In the genomic region with DNA sequence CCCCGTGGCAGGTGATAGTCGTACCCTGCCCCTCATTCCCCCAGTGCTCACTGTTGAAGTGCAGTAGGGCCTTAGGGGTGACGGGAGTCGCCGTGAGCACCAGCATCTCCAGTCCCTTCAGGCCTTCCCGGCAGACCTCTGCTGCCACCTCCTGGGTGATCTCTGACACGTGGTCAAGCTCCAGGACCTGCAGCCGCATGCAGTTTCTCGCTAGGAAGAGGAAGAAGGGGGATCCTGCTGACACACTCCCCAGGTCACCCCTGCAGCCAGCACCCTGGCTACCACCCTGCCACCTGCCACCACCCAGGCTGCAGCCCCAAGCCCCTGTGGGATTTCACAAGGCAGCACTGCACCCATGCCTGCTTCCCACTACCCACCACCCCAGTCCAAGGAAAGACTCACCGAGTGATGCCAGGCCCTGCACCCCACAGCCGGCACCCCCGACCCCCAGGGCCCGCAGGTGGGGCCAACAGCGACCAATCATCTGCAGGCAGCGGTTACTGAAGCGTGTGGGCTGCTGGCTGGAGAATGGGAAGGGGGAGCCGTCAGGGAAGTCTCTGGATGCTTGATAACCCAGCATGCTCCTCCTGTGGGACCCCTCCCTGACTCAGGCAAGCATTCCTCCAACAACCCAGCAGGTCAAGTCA, we compare ENCODE assay signal across 1 cellular context.
A peak's percentile ranks its signal among the peaks of the same experiment; 100 is the strongest.
TF ChIP-seq lines count a peak whose summit lies in the region.

No MANE protein-coding gene starts in this region.

TF ChIP-seq in HepG2, 621 proteins besides CTCF, POLR2A, EP300 and RAD21 (continued from another document and continues in another):
- TF ChIP-seq HDAC6 (IDR thresholded peaks at IDR 0.05; ENCODE audit: low read depth, low read length) (no peak), HDAC1 (CRISPR knock-in tag; IDR thresholded peaks at IDR 0.05) (no peak), ZNF713 (CRISPR knock-in tag; IDR thresholded peaks at IDR 0.05) (no peak), MAFF (IDR thresholded peaks at IDR 0.05; ENCODE audit: low read depth, low read length) (no peak), KLF9 (CRISPR knock-in tag; IDR thresholded peaks at IDR 0.05; ENCODE audit: low read depth) (no peak), TCF12 (IDR thresholded peaks at IDR 0.05) (no peak), TCF12 (CRISPR knock-in tag; IDR thresholded peaks at IDR 0.05) (no peak), MZF1 (CRISPR knock-in tag; IDR thresholded peaks at IDR 0.05; ENCODE audit: borderline replicate concordance) (no peak), HMGXB3 (CRISPR knock-in tag; IDR thresholded peaks at IDR 0.05; ENCODE audit: borderline replicate concordance) (no peak), FOXJ3 (CRISPR knock-in tag; IDR thresholded peaks at IDR 0.05; ENCODE audit: borderline replicate concordance) (no peak), ZNF329 (CRISPR knock-in tag; IDR thresholded peaks at IDR 0.05; ENCODE audit: low read depth) (no peak), MLX (CRISPR knock-in tag; IDR thresholded peaks at IDR 0.05) (0 out of 2 replicates have a peak, but pooled peaks have one; percentile 24), SIN3A (IDR thresholded peaks at IDR 0.05; ENCODE audit: borderline replicate concordance, low read depth, low read length) (no peak), BCL6 (CRISPR knock-in tag; IDR thresholded peaks at IDR 0.05) (no peak), MIER3 (CRISPR knock-in tag; IDR thresholded peaks at IDR 0.05; ENCODE audit: borderline replicate concordance) (no peak), ZNF678 (CRISPR knock-in tag; IDR thresholded peaks at IDR 0.05) (no peak), KMT2B (CRISPR knock-in tag; IDR thresholded peaks at IDR 0.05) (peak; percentile 29; the same call in 1 of the 2 replicates), PPARG (CRISPR knock-in tag; conservative IDR thresholded peaks at IDR 0.05) (no peak), ATF7-NPFF (CRISPR knock-in tag; IDR thresholded peaks at IDR 0.05; ENCODE audit: low read depth) (no peak), CENPX (CRISPR knock-in tag; IDR thresholded peaks at IDR 0.05) (no peak), ZBTB38 (CRISPR knock-in tag; IDR thresholded peaks at IDR 0.05) (peak; percentile 92), SP1 (IDR thresholded peaks at IDR 0.05) (no peak), SP1 (CRISPR knock-in tag; IDR thresholded peaks at IDR 0.05) (0 out of 2 replicates have a peak, but pooled peaks have one; percentile 28), ZC3H4 (CRISPR knock-in tag; IDR thresholded peaks at IDR 0.05; ENCODE audit: borderline replicate concordance) (no peak), YEATS2 (CRISPR knock-in tag; IDR thresholded peaks at IDR 0.05; ENCODE audit: borderline replicate concordance) (no peak), ZNF558 (CRISPR knock-in tag; IDR thresholded peaks at IDR 0.05; ENCODE audit: borderline replicate concordance) (no peak), SNAPC5 (CRISPR knock-in tag; IDR thresholded peaks at IDR 0.05; ENCODE audit: borderline replicate concordance) (no peak), ZFP90 (CRISPR knock-in tag; IDR thresholded peaks at IDR 0.05; ENCODE audit: borderline replicate concordance) (no peak), GLI4 (CRISPR knock-in tag; IDR thresholded peaks at IDR 0.05; ENCODE audit: borderline replicate concordance) (no peak)
- TF ChIP-seq, protein P1, sequence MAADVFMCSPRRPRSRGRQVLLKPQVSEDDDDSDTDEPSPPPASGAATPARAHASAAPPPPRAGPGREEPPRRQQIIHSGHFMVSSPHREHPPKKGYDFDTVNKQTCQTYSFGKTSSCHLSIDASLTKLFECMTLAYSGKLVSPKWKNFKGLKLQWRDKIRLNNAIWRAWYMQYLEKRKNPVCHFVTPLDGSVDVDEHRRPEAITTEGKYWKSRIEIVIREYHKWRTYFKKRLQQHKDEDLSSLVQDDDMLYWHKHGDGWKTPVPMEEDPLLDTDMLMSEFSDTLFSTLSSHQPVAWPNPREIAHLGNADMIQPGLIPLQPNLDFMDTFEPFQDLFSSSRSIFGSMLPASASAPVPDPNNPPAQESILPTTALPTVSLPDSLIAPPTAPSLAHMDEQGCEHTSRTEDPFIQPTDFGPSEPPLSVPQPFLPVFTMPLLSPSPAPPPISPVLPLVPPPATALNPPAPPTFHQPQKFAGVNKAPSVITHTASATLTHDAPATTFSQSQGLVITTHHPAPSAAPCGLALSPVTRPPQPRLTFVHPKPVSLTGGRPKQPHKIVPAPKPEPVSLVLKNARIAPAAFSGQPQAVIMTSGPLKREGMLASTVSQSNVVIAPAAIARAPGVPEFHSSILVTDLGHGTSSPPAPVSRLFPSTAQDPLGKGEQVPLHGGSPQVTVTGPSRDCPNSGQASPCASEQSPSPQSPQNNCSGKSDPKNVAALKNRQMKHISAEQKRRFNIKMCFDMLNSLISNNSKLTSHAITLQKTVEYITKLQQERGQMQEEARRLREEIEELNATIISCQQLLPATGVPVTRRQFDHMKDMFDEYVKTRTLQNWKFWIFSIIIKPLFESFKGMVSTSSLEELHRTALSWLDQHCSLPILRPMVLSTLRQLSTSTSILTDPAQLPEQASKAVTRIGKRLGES (CRISPR knock-in tag; IDR thresholded peaks at IDR 0.05; ENCODE audit: borderline replicate concordance): no peak
- TF ChIP-seq, protein P2, sequence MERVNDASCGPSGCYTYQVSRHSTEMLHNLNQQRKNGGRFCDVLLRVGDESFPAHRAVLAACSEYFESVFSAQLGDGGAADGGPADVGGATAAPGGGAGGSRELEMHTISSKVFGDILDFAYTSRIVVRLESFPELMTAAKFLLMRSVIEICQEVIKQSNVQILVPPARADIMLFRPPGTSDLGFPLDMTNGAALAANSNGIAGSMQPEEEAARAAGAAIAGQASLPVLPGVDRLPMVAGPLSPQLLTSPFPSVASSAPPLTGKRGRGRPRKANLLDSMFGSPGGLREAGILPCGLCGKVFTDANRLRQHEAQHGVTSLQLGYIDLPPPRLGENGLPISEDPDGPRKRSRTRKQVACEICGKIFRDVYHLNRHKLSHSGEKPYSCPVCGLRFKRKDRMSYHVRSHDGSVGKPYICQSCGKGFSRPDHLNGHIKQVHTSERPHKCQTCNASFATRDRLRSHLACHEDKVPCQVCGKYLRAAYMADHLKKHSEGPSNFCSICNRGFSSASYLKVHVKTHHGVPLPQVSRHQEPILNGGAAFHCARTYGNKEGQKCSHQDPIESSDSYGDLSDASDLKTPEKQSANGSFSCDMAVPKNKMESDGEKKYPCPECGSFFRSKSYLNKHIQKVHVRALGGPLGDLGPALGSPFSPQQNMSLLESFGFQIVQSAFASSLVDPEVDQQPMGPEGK (CRISPR knock-in tag; IDR thresholded peaks at IDR 0.05): no peak
- TF ChIP-seq, protein P3, sequence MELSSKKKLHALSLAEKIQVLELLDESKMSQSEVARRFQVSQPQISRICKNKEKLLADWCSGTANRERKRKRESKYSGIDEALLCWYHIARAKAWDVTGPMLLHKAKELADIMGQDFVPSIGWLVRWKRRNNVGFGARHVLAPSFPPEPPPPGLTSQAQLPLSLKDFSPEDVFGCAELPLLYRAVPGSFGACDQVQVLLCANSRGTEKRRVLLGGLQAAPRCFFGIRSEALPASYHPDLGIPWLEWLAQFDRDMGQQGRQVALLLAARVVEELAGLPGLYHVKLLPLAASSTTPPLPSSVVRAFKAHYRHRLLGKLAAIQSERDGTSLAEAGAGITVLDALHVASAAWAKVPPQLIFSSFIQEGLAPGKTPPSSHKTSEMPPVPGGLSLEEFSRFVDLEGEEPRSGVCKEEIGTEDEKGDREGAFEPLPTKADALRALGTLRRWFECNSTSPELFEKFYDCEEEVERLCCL (CRISPR knock-in tag; IDR thresholded peaks at IDR 0.05; ENCODE audit: borderline replicate concordance): no peak
- TF ChIP-seq, protein P4, sequence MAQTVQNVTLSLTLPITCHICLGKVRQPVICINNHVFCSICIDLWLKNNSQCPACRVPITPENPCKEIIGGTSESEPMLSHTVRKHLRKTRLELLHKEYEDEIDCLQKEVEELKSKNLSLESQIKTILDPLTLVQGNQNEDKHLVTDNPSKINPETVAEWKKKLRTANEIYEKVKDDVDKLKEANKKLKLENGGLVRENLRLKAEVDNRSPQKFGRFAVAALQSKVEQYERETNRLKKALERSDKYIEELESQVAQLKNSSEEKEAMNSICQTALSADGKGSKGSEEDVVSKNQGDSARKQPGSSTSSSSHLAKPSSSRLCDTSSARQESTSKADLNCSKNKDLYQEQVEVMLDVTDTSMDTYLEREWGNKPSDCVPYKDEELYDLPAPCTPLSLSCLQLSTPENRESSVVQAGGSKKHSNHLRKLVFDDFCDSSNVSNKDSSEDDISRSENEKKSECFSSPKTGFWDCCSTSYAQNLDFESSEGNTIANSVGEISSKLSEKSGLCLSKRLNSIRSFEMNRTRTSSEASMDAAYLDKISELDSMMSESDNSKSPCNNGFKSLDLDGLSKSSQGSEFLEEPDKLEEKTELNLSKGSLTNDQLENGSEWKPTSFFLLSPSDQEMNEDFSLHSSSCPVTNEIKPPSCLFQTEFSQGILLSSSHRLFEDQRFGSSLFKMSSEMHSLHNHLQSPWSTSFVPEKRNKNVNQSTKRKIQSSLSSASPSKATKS (CRISPR knock-in tag; IDR thresholded peaks at IDR 0.05): no peak
- TF ChIP-seq, protein P5, sequence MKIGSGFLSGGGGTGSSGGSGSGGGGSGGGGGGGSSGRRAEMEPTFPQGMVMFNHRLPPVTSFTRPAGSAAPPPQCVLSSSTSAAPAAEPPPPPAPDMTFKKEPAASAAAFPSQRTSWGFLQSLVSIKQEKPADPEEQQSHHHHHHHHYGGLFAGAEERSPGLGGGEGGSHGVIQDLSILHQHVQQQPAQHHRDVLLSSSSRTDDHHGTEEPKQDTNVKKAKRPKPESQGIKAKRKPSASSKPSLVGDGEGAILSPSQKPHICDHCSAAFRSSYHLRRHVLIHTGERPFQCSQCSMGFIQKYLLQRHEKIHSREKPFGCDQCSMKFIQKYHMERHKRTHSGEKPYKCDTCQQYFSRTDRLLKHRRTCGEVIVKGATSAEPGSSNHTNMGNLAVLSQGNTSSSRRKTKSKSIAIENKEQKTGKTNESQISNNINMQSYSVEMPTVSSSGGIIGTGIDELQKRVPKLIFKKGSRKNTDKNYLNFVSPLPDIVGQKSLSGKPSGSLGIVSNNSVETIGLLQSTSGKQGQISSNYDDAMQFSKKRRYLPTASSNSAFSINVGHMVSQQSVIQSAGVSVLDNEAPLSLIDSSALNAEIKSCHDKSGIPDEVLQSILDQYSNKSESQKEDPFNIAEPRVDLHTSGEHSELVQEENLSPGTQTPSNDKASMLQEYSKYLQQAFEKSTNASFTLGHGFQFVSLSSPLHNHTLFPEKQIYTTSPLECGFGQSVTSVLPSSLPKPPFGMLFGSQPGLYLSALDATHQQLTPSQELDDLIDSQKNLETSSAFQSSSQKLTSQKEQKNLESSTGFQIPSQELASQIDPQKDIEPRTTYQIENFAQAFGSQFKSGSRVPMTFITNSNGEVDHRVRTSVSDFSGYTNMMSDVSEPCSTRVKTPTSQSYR (CRISPR knock-in tag; IDR thresholded peaks at IDR 0.05; ENCODE audit: borderline replicate concordance): no peak; the same call in 1 of the 2 replicates
- TF ChIP-seq, protein P6, sequence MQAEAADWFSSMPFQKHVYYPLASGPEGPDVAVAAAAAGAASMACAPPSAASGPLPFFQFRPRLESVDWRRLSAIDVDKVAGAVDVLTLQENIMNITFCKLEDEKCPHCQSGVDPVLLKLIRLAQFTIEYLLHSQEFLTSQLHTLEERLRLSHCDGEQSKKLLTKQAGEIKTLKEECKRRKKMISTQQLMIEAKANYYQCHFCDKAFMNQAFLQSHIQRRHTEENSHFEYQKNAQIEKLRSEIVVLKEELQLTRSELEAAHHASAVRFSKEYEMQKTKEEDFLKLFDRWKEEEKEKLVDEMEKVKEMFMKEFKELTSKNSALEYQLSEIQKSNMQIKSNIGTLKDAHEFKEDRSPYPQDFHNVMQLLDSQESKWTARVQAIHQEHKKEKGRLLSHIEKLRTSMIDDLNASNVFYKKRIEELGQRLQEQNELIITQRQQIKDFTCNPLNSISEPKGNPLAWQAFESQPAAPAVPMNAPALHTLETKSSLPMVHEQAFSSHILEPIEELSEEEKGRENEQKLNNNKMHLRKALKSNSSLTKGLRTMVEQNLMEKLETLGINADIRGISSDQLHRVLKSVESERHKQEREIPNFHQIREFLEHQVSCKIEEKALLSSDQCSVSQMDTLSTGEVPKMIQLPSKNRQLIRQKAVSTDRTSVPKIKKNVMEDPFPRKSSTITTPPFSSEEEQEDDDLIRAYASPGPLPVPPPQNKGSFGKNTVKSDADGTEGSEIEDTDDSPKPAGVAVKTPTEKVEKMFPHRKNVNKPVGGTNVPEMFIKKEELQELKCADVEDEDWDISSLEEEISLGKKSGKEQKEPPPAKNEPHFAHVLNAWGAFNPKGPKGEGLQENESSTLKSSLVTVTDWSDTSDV (CRISPR knock-in tag; IDR thresholded peaks at IDR 0.05): no peak
- TF ChIP-seq, protein P7, sequence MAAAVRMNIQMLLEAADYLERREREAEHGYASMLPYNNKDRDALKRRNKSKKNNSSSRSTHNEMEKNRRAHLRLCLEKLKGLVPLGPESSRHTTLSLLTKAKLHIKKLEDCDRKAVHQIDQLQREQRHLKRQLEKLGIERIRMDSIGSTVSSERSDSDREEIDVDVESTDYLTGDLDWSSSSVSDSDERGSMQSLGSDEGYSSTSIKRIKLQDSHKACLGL (CRISPR knock-in tag; IDR thresholded peaks at IDR 0.05): no peak
